ENCODE assay signal across 15 cellular contexts in genomic region chr20:62917720-62918119, GRCh38. TPM values are rescaled to one million over a fixed set of nuclear protein-coding genes. Genes with fewer than 3 reads are reported as not detected.
A peak's percentile ranks its signal among the peaks of the same experiment; 100 is the strongest.
DNase-seq lines count a peak whose midpoint lies in the region; ATAC-seq and TF ChIP-seq lines count a peak whose summit lies in the region.
"Had no signal": no experiment of that assay in that cellular context is flagged by ENCODE, and none has a peak within 500 bp of the region (broad histone marks: within the 10 kb centered on the region; RNA-seq: fewer than 3 reads in every experiment).

No MANE protein-coding gene starts in this region.

- no peak overlapping the region for H2BK20ac ChIP-seq in H9 (ENCODE audit: low read depth, low read length, poor library complexity, severe bottlenecking)

- no peak overlapping the region for H2AFZ ChIP-seq in H9 (ENCODE audit: low read length)

- no peaks in the 10 kb centered on the region for H3K27me3 Mint-ChIP-seq in CD4-positive, alpha-beta T cell
- H3K27me3 Mint-ChIP-seq in H9 (ENCODE audit: low read depth) (no peaks in the 10 kb centered on the region), natural killer cell (ENCODE audit: low read depth in 2 of 2) (no peaks in the 10 kb centered on the region)
- H3K27me3 Mint-ChIP-seq in activated T-helper 17 cell treated with anti-CD3 and anti-CD28 coated beads, Interleukin-2, amount 50 U/mL, for 72 hours, result no peaks in the 10 kb centered on the region

- no peak for DNase-seq in CD4-positive, alpha-beta T cell
- DNase-seq in H9, result no peak
- no peak for DNase-seq in natural killer cell
- no peak for DNase-seq in left cardiac atrium
- DNase-seq in ecto neural progenitor cell (ENCODE audit: low spot score), result no peak
- DNase-seq: activated CD4-positive, alpha-beta T cell treated with anti-CD3 and anti-CD28 coated beads, Interleukin-2, amount 50 U/mL, for 4 hours; adrenal gland; hypothalamus; left ventricle myocardium superior; NCI-H1105; NCI-H446 treated with DMSO at 0.1 percent for 48 hours had no signal

- no peak overlapping the region for H3K23ac ChIP-seq in H9 (ENCODE audit: insufficient read length, low read depth, low read length)

- no peak overlapping the region for H3K4ac ChIP-seq in H9 (ENCODE audit: low read depth, low read length)

- H2AK5ac ChIP-seq in H9 (ENCODE audit: insufficient read length, low read length), result no peak overlapping the region

- H3K18ac ChIP-seq in H9 (ENCODE audit: insufficient read length, low read depth, low read length), result no peak overlapping the region

- peak overlapping the region; percentile 29 for H3K4me2 ChIP-seq in H9 (ENCODE audit: insufficient read depth, insufficient read length, low read length)

- H3K79me1 ChIP-seq in H9 (ENCODE audit: insufficient read depth, low read depth, low read length, poor library complexity, severe bottlenecking), result peaks cover 7% of the 10 kb centered on the region

- no peak overlapping the region for H2BK15ac ChIP-seq in H9 (ENCODE audit: low read depth, low read length)

- WGBS in H9 (ENCODE audit: extremely low coverage, insufficient read length, low lambda C conversion rate), result no CpG with 5 or more reads among the region's 3 CpGs

- H4K5ac ChIP-seq in H9 (ENCODE audit: insufficient read length, low read depth, low read length), result no peak overlapping the region

- no peak overlapping the region for H4K8ac ChIP-seq in H9 (replicated peaks; ENCODE audit: insufficient read length, low read depth, low read length)

- H3K79me2 ChIP-seq in H9 (ENCODE audit: insufficient read depth, low read length), result peaks cover 88% of the 10 kb centered on the region

- H4K91ac ChIP-seq in H9 (ENCODE audit: insufficient read length, low read depth, low read length), result no peak overlapping the region

- no peak overlapping the region for H3K9ac ChIP-seq in H9 (ENCODE audit: extremely low read depth, insufficient read length, low read length)

- H3K4me1 Mint-ChIP-seq in CD4-positive, alpha-beta T cell (ENCODE audit: low read depth), result peaks cover 93% of the 10 kb centered on the region
- H3K4me1 Mint-ChIP-seq in H9, result peaks cover 70 to 75% of the 10 kb centered on the region in 2 experiments
- H3K4me1 Mint-ChIP-seq in activated T-helper 17 cell treated with anti-CD3 and anti-CD28 coated beads, Interleukin-2, amount 50 U/mL, for 72 hours, result peaks cover 55% of the 10 kb centered on the region
- peaks cover 86 to 94% of the 10 kb centered on the region in 2 donors for H3K4me1 Mint-ChIP-seq in natural killer cell

- intact Hi-C loops in CD4-positive, alpha-beta T cell (cut with DNase I, micrococcal nuclease), result loop anchor here in 1 of 2 experiments (1.0 to 2.0 kb wide), 2 partner anchors 17 to 19 kb away; no protein-coding TSS in a partner anchor
- intact Hi-C loops in natural killer cell (cut with micrococcal nuclease), result loop anchor here (5.0 kb wide), 1 partner anchor 35 kb away; the partner anchor contains the start of gene SLC17A9
- intact Hi-C loops in left cardiac atrium (cut with DNase I), result no loop called here

- no peaks in the 10 kb centered on the region for H3K23me2 ChIP-seq in H9 (ENCODE audit: insufficient read length, low read depth, low read length, poor library complexity, severe bottlenecking)

- peak overlapping the region; percentile 82 for H3K27ac Mint-ChIP-seq in CD4-positive, alpha-beta T cell
- H3K27ac Mint-ChIP-seq in H9, result peak overlapping the region; percentile 28 to 79 (median 46); a peak in 5 of 7 replicates
- peak overlapping the region; percentile 64 for H3K27ac Mint-ChIP-seq in activated T-helper 17 cell treated with anti-CD3 and anti-CD28 coated beads, Interleukin-2, amount 50 U/mL, for 72 hours
- peak overlapping the region; percentile 78 to 89 for H3K27ac Mint-ChIP-seq in natural killer cell

- no peak for ATAC-seq in CD4-positive, alpha-beta T cell (ENCODE audit: poor library complexity)
- ATAC-seq in activated T-helper 17 cell treated with anti-CD3 and anti-CD28 coated beads, Interleukin-2, amount 50 U/mL, for 72 hours (replicated peaks), result no peak
- ATAC-seq in natural killer cell (no peak), left cardiac atrium (no peak), HG03139 (IDR thresholded peaks at IDR 0.05; ENCODE audit: unreplicated experiment) (no peak), HG03159 (IDR thresholded peaks at IDR 0.05; ENCODE audit: unreplicated experiment) (no peak)
- ATAC-seq: left ventricle myocardium superior, Panc1 had no signal

- H3K36me3 Mint-ChIP-seq in CD4-positive, alpha-beta T cell (ENCODE audit: low read depth), result peaks cover 20% of the 10 kb centered on the region
- H3K36me3 Mint-ChIP-seq in H9 (ENCODE audit: insufficient read depth in 1 of 3, low read depth in 3 of 3) (peaks cover 7 to 10% (median 8%) of the 10 kb centered on the region in 3 experiments; a peak in 5 of 7 replicates), natural killer cell (no peaks in the 10 kb centered on the region)
- H3K36me3 Mint-ChIP-seq in activated T-helper 17 cell treated with anti-CD3 and anti-CD28 coated beads, Interleukin-2, amount 50 U/mL, for 72 hours (ENCODE audit: low read depth), result peaks cover 50% of the 10 kb centered on the region

- H3K4me1 ChIP-seq in H9 (ENCODE audit: insufficient read depth, low read length), result peaks cover 34% of the 10 kb centered on the region

- TF ChIP-seq CTCF in CD4-positive, alpha-beta T cell (IDR thresholded peaks at IDR 0.05), result no peak
- TF ChIP-seq CTCF in H9 (conservative IDR thresholded peaks at IDR 0.05), result no peak
- no peak for TF ChIP-seq CTCF in natural killer cell (IDR thresholded peaks at IDR 0.05)

- POLR2A ChIA-PET in CD4-positive, alpha-beta T cell (lab: Charles Lee), result interaction anchor here (1.0 to 5.6 kb wide), 8 partner anchors 9 to 60 kb away, joined by 3 to 40 read pairs (median 10); partner anchors contain the start of genes DIDO1, GID8 and TCFL5

- H2BK120ac ChIP-seq in H9 (ENCODE audit: low read depth, low read length, poor library complexity, severe bottlenecking), result no peak overlapping the region

- H3K27me3 ChIP-seq in CD4-positive, alpha-beta T cell (ENCODE audit: control insufficient read depth, insufficient read depth, low read length), result no peaks in the 10 kb centered on the region
- H3K27me3 ChIP-seq in H9 (ENCODE audit: insufficient read depth, low read length), result no peaks in the 10 kb centered on the region
- H3K27me3 ChIP-seq: adrenal gland had no signal

- no peaks in the 10 kb centered on the region for H3K9me3 Mint-ChIP-seq in CD4-positive, alpha-beta T cell
- H3K9me3 Mint-ChIP-seq in H9 (no peaks in the 10 kb centered on the region), natural killer cell (no peaks in the 10 kb centered on the region)
- no peaks in the 10 kb centered on the region for H3K9me3 Mint-ChIP-seq in activated T-helper 17 cell treated with anti-CD3 and anti-CD28 coated beads, Interleukin-2, amount 50 U/mL, for 72 hours

- no peak overlapping the region for H3K56ac ChIP-seq in H9 (ENCODE audit: insufficient read length, low read depth, low read length)

- H3K9me3 ChIP-seq in CD4-positive, alpha-beta T cell (ENCODE audit: control insufficient read depth, low read length), result no peaks in the 10 kb centered on the region
- no peaks in the 10 kb centered on the region for H3K9me3 ChIP-seq in H9 (ENCODE audit: control insufficient read depth, low read depth, low read length)
- H3K9me3 ChIP-seq: adrenal gland had no signal

- CTCF ChIA-PET in CD4-positive, alpha-beta T cell (lab: Charles Lee), result interaction anchor here (1.5 to 5.3 kb wide), 4 partner anchors 10 to 19 kb away, joined by 4 to 38 read pairs (median 12); no protein-coding TSS in a partner anchor

- H3T11ph ChIP-seq in H9 (ENCODE audit: low read length), result no peak overlapping the region

- peak overlapping the region; percentile 66 for H3K27ac ChIP-seq in CD4-positive, alpha-beta T cell (ENCODE audit: low read depth, low read length)
- H3K27ac ChIP-seq in H9 (ENCODE audit: insufficient read length, low read depth, low read length), result no peak overlapping the region
- H3K27ac ChIP-seq: adrenal gland had no signal

- peak overlapping the region; percentile 85 for H3K4me3 Mint-ChIP-seq in CD4-positive, alpha-beta T cell
- H3K4me3 Mint-ChIP-seq in H9, result peak overlapping the region in 1 of 2 experiments; percentile 64; a peak in 3 of 5 replicates
- H3K4me3 Mint-ChIP-seq in activated T-helper 17 cell treated with anti-CD3 and anti-CD28 coated beads, Interleukin-2, amount 50 U/mL, for 72 hours, result peak overlapping the region; percentile 69
- peak overlapping the region; percentile 89 for H3K4me3 Mint-ChIP-seq in natural killer cell

- no peak overlapping the region for H3K14ac ChIP-seq in H9 (ENCODE audit: insufficient read depth, low read length)

- no peak overlapping the region for H2BK5ac ChIP-seq in H9 (ENCODE audit: insufficient read length, low read length)

- H4K20me1 ChIP-seq in H9 (ENCODE audit: control insufficient read depth, insufficient read depth, insufficient read length), result peaks cover 6% of the 10 kb centered on the region

- H2BK12ac ChIP-seq in H9 (ENCODE audit: insufficient read length, low read depth, low read length), result no peak overlapping the region

RNA-seq across cellular contexts. Expression of gene DIDO1, which starts 8.6 kb away (rescaled TPM):
- total RNA-seq in CD4-positive, alpha-beta T cell, result 10 to 100 TPM; 51.9 to 54.3 TPM
- total RNA-seq in H9 (2021), result 85.9 TPM in 2 replicates
- total RNA-seq in activated T-helper 17 cell treated with anti-CD3 and anti-CD28 coated beads, Interleukin-2, amount 50 U/mL, for 72 hours, result 10 to 100 TPM; 51.4 to 51.5 TPM
- 100 to 1,000 TPM in 1 of 3 donors, 10 to 100 TPM in 2; 79.5 to 116 (median 83.4) TPM for total RNA-seq in natural killer cell
- 10 to 100 TPM; 33.8 to 39.1 TPM for total RNA-seq in left cardiac atrium

RNA-seq across cellular contexts. Expression of gene GID8, which starts 20.2 kb away (rescaled TPM):
- total RNA-seq in CD4-positive, alpha-beta T cell, result 10 to 100 TPM; 39.6 to 46.1 TPM
- total RNA-seq in H9 (2021) (60.9 and 62.9 TPM in 2 replicates), natural killer cell (10 to 100 TPM; 45.1 to 60.1 (median 53.1) TPM), left cardiac atrium (10 to 100 TPM; 16.8 to 20.2 TPM)
- 10 to 100 TPM; 32.7 to 34.6 TPM for total RNA-seq in activated T-helper 17 cell treated with anti-CD3 and anti-CD28 coated beads, Interleukin-2, amount 50 U/mL, for 72 hours

RNA-seq across cellular contexts. Expression of gene SLC17A9, which starts 34.8 kb away (rescaled TPM):
- 1 to 10 TPM; 3.5 to 5.5 TPM for total RNA-seq in CD4-positive, alpha-beta T cell
- total RNA-seq in H9 (2021), result 19.9 and 20.9 TPM in 2 replicates
- 1 to 10 TPM; 5.2 to 7.0 TPM for total RNA-seq in activated T-helper 17 cell treated with anti-CD3 and anti-CD28 coated beads, Interleukin-2, amount 50 U/mL, for 72 hours
- total RNA-seq in natural killer cell, result 10 to 100 TPM; 22.3 to 24.0 (median 23.8) TPM
- total RNA-seq in left cardiac atrium, result 1 to 10 TPM; 2.1 to 5.7 TPM

RNA-seq across cellular contexts. Expression of gene TCFL5, which starts 56.1 kb away (rescaled TPM):
- 1 to 10 TPM; 5.9 to 6.3 TPM for total RNA-seq in CD4-positive, alpha-beta T cell
- total RNA-seq in H9 (2021), result 15.9 and 16.4 TPM in 2 replicates
- 1 to 10 TPM; 3.4 to 3.7 TPM for total RNA-seq in activated T-helper 17 cell treated with anti-CD3 and anti-CD28 coated beads, Interleukin-2, amount 50 U/mL, for 72 hours
- total RNA-seq in natural killer cell, result 1 to 10 TPM; 5.1 to 8.0 (median 6.4) TPM
- 1 to 10 TPM; 6.4 to 8.4 TPM for total RNA-seq in left cardiac atrium
